29 cellular contexts compared by ENCODE assay signal in genomic region chr9:5481744-5482027, GRCh38. TPM values are rescaled to one million over a fixed set of nuclear protein-coding genes. Genes with fewer than 3 reads are reported as not detected.
DNase-seq lines count a peak whose midpoint lies in the region; ATAC-seq, FAIRE-seq and TF ChIP-seq lines count a peak whose summit lies in the region.
"Had no signal": no experiment of that assay in that cellular context is flagged by ENCODE, and none has a peak within 500 bp of the region (broad histone marks: within the 10 kb centered on the region; RNA-seq: fewer than 3 reads in every experiment).

No MANE protein-coding gene starts in this region.

- DNase-seq in GM12891 (ENCODE audit: insufficient read length, low spot score): no peak
- DNase-seq in OCI-M1 (lab: John Stamatoyannopoulos, UW): peak; percentile 96
- DNase-seq in K562 (ENCODE audit: extremely low read depth in 1 of 4, low spot score in 3 of 4): no peak
- no peak for DNase-seq in stimulated activated CD4-positive, alpha-beta T cell treated with anti-CD3 and anti-CD28 coated beads, Interleukin-15, amount 100 ng/mL, for 24 hours
- DNase-seq in anterior cingulate cortex (lab: John Stamatoyannopoulos, UW): no peak
- no peak for DNase-seq in NCI-H1048 (lab: John Stamatoyannopoulos, UW)
- DNase-seq: CD8-positive, alpha-beta memory T cell; DMS 273 treated with DMSO at 0.1 percent for 48 hours; DMS79; EL; GF-D8; Kasumi-1; NCI-H1417; NCI-H1694 treated with DMSO at 0.1 percent for 48 hours; NCI-H2081 treated with DMSO at 0.1 percent for 48 hours; NCI-H2171; NCI-H345; NCI-H510A treated with DMSO at 0.1 percent for 48 hours; NCI-H774; PC-9; SJCRH30 had no signal

- peak overlapping the region; percentile 3 for H2AFZ ChIP-seq in ACC112 (ENCODE audit: low read length, unreplicated experiment)
- no peak overlapping the region for H2AFZ ChIP-seq in K562 (ENCODE audit: low read depth, low read length)
- H2AFZ ChIP-seq: GM23248, PC-9 had no signal

- H3K36me3 ChIP-seq in ACC112 (ENCODE audit: insufficient read depth, low read length) (no peaks in the 10 kb centered on the region), K562 (ENCODE audit: control insufficient read depth, insufficient read depth, low read length) (no peaks in the 10 kb centered on the region)
- H3K36me3 ChIP-seq: SJCRH30 had no signal

- no peak overlapping the region for H3K4me2 ChIP-seq in K562 (ENCODE audit: insufficient read depth, low read length)
- H3K4me2 ChIP-seq: PC-9 had no signal

- POLR2A ChIA-PET in K562 (lab: Yijun Ruan, JAX): no interaction called here

- no peak for TF ChIP-seq POLR2A in GM12891 (IDR thresholded peaks at IDR 0.05; ENCODE audit: low read depth, low read length)
- TF ChIP-seq POLR2A in K562 (conservative IDR thresholded peaks at IDR 0.05): no peak

- 52% methylated on average over 2 of the region's 2 CpGs for WGBS in K562 (ENCODE audit: insufficient coverage, low coverage, missing lambda C conversion rate)

- ATAC-seq in K562: no peak
- ATAC-seq: Right ventricle myocardium inferior had no signal

- H4K20me1 ChIP-seq in K562 (replicated peaks; ENCODE audit: control insufficient read depth, insufficient read depth, low read length): no peaks in the 10 kb centered on the region

- H3K27ac ChIP-seq in ACC112 (ENCODE audit: low read depth, low read length): no peak overlapping the region
- no peak overlapping the region for H3K27ac ChIP-seq in K562 (ENCODE audit: extremely low read depth, low read depth, low read length)
- H3K27ac ChIP-seq: C4-2B, GM23248, PC-9, SJCRH30 had no signal

- H3K9me1 ChIP-seq in K562 (ENCODE audit: control insufficient read depth, insufficient read depth, low read length): no peaks in the 10 kb centered on the region

- H3K9ac ChIP-seq in K562 (ENCODE audit: insufficient read depth in 1 of 2, low read depth in 2 of 2, low read length in 2 of 2): no peak overlapping the region
- H3K9ac ChIP-seq: GM23248 had no signal

- no peak for TF ChIP-seq CTCF in K562 (IDR thresholded peaks at IDR 0.05 in 2 of 3, conservative IDR thresholded peaks at IDR 0.05 in 1 of 3; ENCODE audit: insufficient read depth in 2 of 3, low read depth in 1 of 3, low read length in 3 of 3)

- no TSS peak for BruUV-seq in K562 (replicated peaks; lab: Mats Ljungman, UMichigan)

- H3K4me1 ChIP-seq in ACC112 (ENCODE audit: control insufficient read depth, insufficient read depth, low read length, unreplicated experiment) (no peaks in the 10 kb centered on the region), K562 (replicated peaks in 1 of 2; ENCODE audit: control insufficient read depth in 2 of 2, insufficient read depth in 2 of 2, low read length in 2 of 2) (no peaks in the 10 kb centered on the region)
- H3K4me1 ChIP-seq: SJCRH30 had no signal

- no peaks in the 10 kb centered on the region for H3K79me2 ChIP-seq in ACC112 (ENCODE audit: control insufficient read depth, insufficient read depth, low read length, unreplicated experiment)
- H3K79me2 ChIP-seq in K562 (ENCODE audit: control insufficient read depth, insufficient read depth, low read length): no peaks in the 10 kb centered on the region

- in situ Hi-C loops in K562 (cut with MboI): no loop called here

- no peak for TF ChIP-seq EP300 in K562 (IDR thresholded peaks at IDR 0.05; ENCODE audit: low read length)

- CTCF ChIA-PET in K562 (lab: Yijun Ruan, JAX; ENCODE audit: low intra/inter-chr PET ratio): no interaction called here

- H3K27me3 ChIP-seq in ACC112 (ENCODE audit: insufficient read depth, low read length) (no peaks in the 10 kb centered on the region), K562 (ENCODE audit: control insufficient read depth in 2 of 2, insufficient read depth in 2 of 2, low read length in 2 of 2) (no peaks in the 10 kb centered on the region)
- H3K27me3 ChIP-seq: SJCRH30 had no signal

- intact Hi-C loops in K562 (cut with micrococcal nuclease): no loop called here

- H3K4me3 ChIP-seq in ACC112 (ENCODE audit: low read depth, low read length) (no peak overlapping the region), K562 (no peak overlapping the region)
- H3K4me3 ChIP-seq: GM23248, PC-9, SJCRH30 had no signal

- TF ChIP-seq RAD21 in K562 (CRISPR knock-in tag; conservative IDR thresholded peaks at IDR 0.05 in 1 of 2, IDR thresholded peaks at IDR 0.05 in 1 of 2): no peak

- peak; percentile 63 for FAIRE-seq in GM12891 (lab: Jason Lieb, UNC)
- FAIRE-seq in K562 (lab: Jason Lieb, UNC): no peak
- FAIRE-seq: A204.1, GM18507 had no signal

- no peaks in the 10 kb centered on the region for H3K9me3 ChIP-seq in K562 (replicated peaks; ENCODE audit: control insufficient read depth, insufficient read depth, low read depth, low read length)
- H3K9me3 ChIP-seq: SJCRH30 had no signal

TF ChIP-seq in GM12891, 5 proteins besides CTCF, POLR2A, EP300 and RAD21:
- TF ChIP-seq PAX5 (IDR thresholded peaks at IDR 0.05; ENCODE audit: insufficient read depth, low read length, severe bottlenecking): no peak
- peak; percentile 77 for TF ChIP-seq SPI1 (IDR thresholded peaks at IDR 0.05; ENCODE audit: low read depth, low read length)

TF ChIP-seq in K562, 482 proteins besides CTCF, POLR2A, EP300 and RAD21:
- TF ChIP-seq SPI1 (IDR thresholded peaks at IDR 0.05; ENCODE audit: borderline replicate concordance, low read depth, low read length): peak; percentile 30; the same call in 1 of the 2 replicates
- no peak for TF ChIP-seq XRCC3 (IDR thresholded peaks at IDR 0.05)

RNA-seq across cellular contexts. Expression of gene PDCD1LG2, which starts 28.6 kb away (rescaled TPM):
- 1.2 TPM for polyA plus RNA-seq in GM12891 (2012; ENCODE audit: low read depth, missing spikeins)
- total RNA-seq in K562 (2011; cell fraction: chromatin; rRNA removed; ENCODE audit: low replicate concordance): not detected in 2 replicates
- total RNA-seq in K562 (2011; cell fraction: nucleolus; rRNA removed): not detected in 2 replicates
- total RNA-seq in K562 (2011; cell fraction: nucleoplasm; rRNA removed): not detected in 2 replicates
- total RNA-seq in K562 (2014; rRNA removed): not detected in 2 replicates
- not detected in 2 replicates for total RNA-seq in K562 (2014; rRNA removed; fragmentation: Illumina TruSeq; extraction: Trizol)
- not detected in 2 replicates for total RNA-seq in K562 (2015; rRNA removed; fragmentation: Illumina TruSeq; extraction: Trizol)
- total RNA-seq in K562 (2021): not detected in 2 replicates
- not detected in 2 replicates for polyA plus RNA-seq in K562 (2011; rRNA removed)
- polyA plus RNA-seq in K562 (2011; cell fraction: cytosol; rRNA removed): not detected in 2 replicates
- polyA plus RNA-seq in K562 (2011; cell fraction: nucleus; rRNA removed): not detected in 2 replicates
- not detected in 2 replicates for polyA plus RNA-seq in K562 (2012)
- not detected in 2 replicates for polyA plus RNA-seq in K562 (2014; fragmentation: Illumina TruSeq; extraction: Trizol)
- polyA plus RNA-seq in K562 (2014; fragmentation: Nextera tagmentation; extraction: Ambion mirVana): not detected
- polyA plus RNA-seq in K562 (2014; rRNA removed): not detected in 2 replicates
- polyA minus RNA-seq in K562 (2011; rRNA and poly(A)+ RNA removed): not detected in 2 replicates
- polyA minus RNA-seq in K562 (2011; cell fraction: cytosol; rRNA and poly(A)+ RNA removed): not detected in 2 replicates
- polyA minus RNA-seq in K562 (2011; cell fraction: nucleus; rRNA and poly(A)+ RNA removed): not detected in 2 replicates
- total RNA-seq: H7, HT-29 had no signal
- polyA plus RNA-seq: CD8-positive, alpha-beta memory T cell had no signal

RNA-seq across cellular contexts. Expression of gene CD274, which starts 31.3 kb away (rescaled TPM):
- polyA plus RNA-seq in GM12891 (2012; ENCODE audit: low read depth, missing spikeins): 18.1 TPM
- total RNA-seq in K562 (2011; cell fraction: chromatin; rRNA removed; ENCODE audit: low replicate concordance): not detected in 2 replicates
- total RNA-seq in K562 (2011; cell fraction: nucleolus; rRNA removed): not detected in 2 replicates
- not detected in 2 replicates for total RNA-seq in K562 (2011; cell fraction: nucleoplasm; rRNA removed)
- total RNA-seq in K562 (2014; rRNA removed) (0.20 and 0.27 TPM in 2 replicates), K562 (2014; rRNA removed; fragmentation: Illumina TruSeq; extraction: Trizol) (0.47 TPM in 1 of 2 replicates, not detected in the other), K562 (2015; rRNA removed; fragmentation: Illumina TruSeq; extraction: Trizol) (0.26 and 0.51 TPM in 2 replicates), K562 (2021) (0.18 and 0.24 TPM in 2 replicates)
- polyA plus RNA-seq in K562 (2011; rRNA removed) (0.18 TPM in 1 of 2 replicates, not detected in the other), K562 (2014; fragmentation: Illumina TruSeq; extraction: Trizol) (0.07 and 0.33 TPM in 2 replicates), K562 (2014; fragmentation: Nextera tagmentation; extraction: Ambion mirVana) (under 1 TPM in 1 of 2 experiments, not detected in 1; 0.32 TPM), K562 (2014; rRNA removed) (0.34 TPM in 1 of 2 replicates, not detected in the other)
- polyA plus RNA-seq in K562 (2011; cell fraction: cytosol; rRNA removed): not detected in 2 replicates
- 0.07 and 0.34 TPM in 2 replicates for polyA plus RNA-seq in K562 (2011; cell fraction: nucleus; rRNA removed)
- polyA plus RNA-seq in K562 (2012): 0.09 and 0.18 TPM in 2 replicates
- polyA minus RNA-seq in K562 (2011; rRNA and poly(A)+ RNA removed): not detected in 2 replicates
- polyA minus RNA-seq in K562 (2011; cell fraction: cytosol; rRNA and poly(A)+ RNA removed): not detected in 2 replicates
- polyA minus RNA-seq in K562 (2011; cell fraction: nucleus; rRNA and poly(A)+ RNA removed): not detected in 2 replicates
- total RNA-seq: H7 had no signal

RNA-seq across cellular contexts. Expression of gene PLGRKT, which starts 44.0 kb away (rescaled TPM):
- 28.5 TPM for polyA plus RNA-seq in GM12891 (2012; ENCODE audit: low read depth, missing spikeins)
- 0.35 and 0.83 TPM in 2 replicates for total RNA-seq in K562 (2011; cell fraction: chromatin; rRNA removed; ENCODE audit: low replicate concordance)
- total RNA-seq in K562 (2011; cell fraction: nucleolus; rRNA removed): 1.3 and 1.5 TPM in 2 replicates
- total RNA-seq in K562 (2011; cell fraction: nucleoplasm; rRNA removed): 1.4 and 1.9 TPM in 2 replicates
- total RNA-seq in K562 (2014; rRNA removed) (4.5 and 4.7 TPM in 2 replicates), K562 (2014; rRNA removed; fragmentation: Illumina TruSeq; extraction: Trizol) (9.3 and 11.3 TPM in 2 replicates), K562 (2015; rRNA removed; fragmentation: Illumina TruSeq; extraction: Trizol) (6.9 and 10.0 TPM in 2 replicates), K562 (2021) (6.5 and 10.4 TPM in 2 replicates)
- polyA plus RNA-seq in K562 (2011; rRNA removed) (4.7 and 5.2 TPM in 2 replicates), K562 (2014; fragmentation: Illumina TruSeq; extraction: Trizol) (5.9 and 6.0 TPM in 2 replicates), K562 (2014; fragmentation: Nextera tagmentation; extraction: Ambion mirVana) (10 to 100 TPM; 11.2 to 13.8 TPM), K562 (2014; rRNA removed) (6.0 and 6.6 TPM in 2 replicates)
- polyA plus RNA-seq in K562 (2011; cell fraction: cytosol; rRNA removed): 0.48 and 2.0 TPM in 2 replicates
- polyA plus RNA-seq in K562 (2011; cell fraction: nucleus; rRNA removed): 0.90 and 1.2 TPM in 2 replicates
- polyA plus RNA-seq in K562 (2012): 7.5 and 12.7 TPM in 2 replicates
- 1.5 and 2.8 TPM in 2 replicates for polyA minus RNA-seq in K562 (2011; rRNA and poly(A)+ RNA removed)
- 2.3 TPM in 1 of 2 replicates, not detected in the other for polyA minus RNA-seq in K562 (2011; cell fraction: cytosol; rRNA and poly(A)+ RNA removed)
- 1.3 and 2.1 TPM in 2 replicates for polyA minus RNA-seq in K562 (2011; cell fraction: nucleus; rRNA and poly(A)+ RNA removed)
